16 cellular contexts compared by ENCODE assay signal in genomic region chr5:38576442-38576841, GRCh38. TPM values are rescaled to one million over a fixed set of nuclear protein-coding genes. Genes with fewer than 3 reads are reported as not detected.
DNase-seq lines count a peak whose midpoint lies in the region; ATAC-seq, FAIRE-seq and TF ChIP-seq lines count a peak whose summit lies in the region.
"Had no signal": no experiment of that assay in that cellular context is flagged by ENCODE, and none has a peak within 500 bp of the region (broad histone marks: within the 10 kb centered on the region; RNA-seq: fewer than 3 reads in every experiment).

No MANE protein-coding gene starts in this region.

- peak overlapping the region; percentile 24 for H3K27ac ChIP-seq in cardiac muscle cell
- no peak overlapping the region for H3K27ac ChIP-seq in upper lobe of right lung

- DNase-seq in NCI-H1436 (lab: John Stamatoyannopoulos, UW) = peak; percentile 31
- DNase-seq in NCI-H1436 treated with DMSO at 0.1 percent for 48 hours (lab: John Stamatoyannopoulos, UW) = no peak
- peak; percentile 14 for DNase-seq in NCI-H345 treated with DMSO at 0.1 percent for 48 hours (lab: John Stamatoyannopoulos, UW; ENCODE audit: unreplicated experiment)
- DNase-seq in cardiac muscle cell (ENCODE audit: low read depth in 1 of 2, low spot score in 1 of 2) = peak in 1 of 2 donors; percentile 46
- no peak for DNase-seq in upper lobe of right lung
- DNase-seq in RCC 7860 (ENCODE audit: low spot score) = no peak
- no peak for DNase-seq in NOMO-1 treated with dmso at 0.1 percent for 144 hours (lab: John Stamatoyannopoulos, UW; ENCODE audit: unreplicated experiment)
- DNase-seq: activated CD4-positive, alpha-beta memory T cell treated with anti-CD3 and anti-CD28 coated beads, Interleukin-2, amount 10 ng/mL, durations not matched to agents 7 days and 5 days; CD4-positive, CD25-positive, alpha-beta regulatory T cell; cortex of kidney; NCI-H146; posterior cingulate gyrus; substantia nigra had no signal

- H3K9me3 ChIP-seq in cardiac muscle cell (ENCODE audit: low read depth) (no peaks in the 10 kb centered on the region), upper lobe of right lung (no peaks in the 10 kb centered on the region)

- no peak for FAIRE-seq in RCC 7860 (lab: Jason Lieb, UNC)
- FAIRE-seq: A204.1, GM12892 had no signal

- H3K4me1 ChIP-seq in cardiac muscle cell (ENCODE audit: low read depth) = peaks cover 16% of the 10 kb centered on the region
- H3K4me1 ChIP-seq in upper lobe of right lung = no peaks in the 10 kb centered on the region

- ATAC-seq in upper lobe of right lung = peak; percentile 61
- ATAC-seq in GM18520 (IDR thresholded peaks at IDR 0.05; ENCODE audit: unreplicated experiment) = no peak

- TF ChIP-seq CTCF in cardiac muscle cell (IDR thresholded peaks at IDR 0.05; ENCODE audit: low read depth, low read length) (no peak), upper lobe of right lung (IDR thresholded peaks at IDR 0.05) (no peak)

- no peaks in the 10 kb centered on the region for H3K36me3 ChIP-seq in cardiac muscle cell
- H3K36me3 ChIP-seq in upper lobe of right lung = no peaks in the 10 kb centered on the region

- H3K27me3 ChIP-seq in cardiac muscle cell (no peaks in the 10 kb centered on the region), upper lobe of right lung (no peaks in the 10 kb centered on the region)

- H3K4me3 ChIP-seq in cardiac muscle cell (no peak overlapping the region), upper lobe of right lung (no peak overlapping the region)

- intact Hi-C loops in upper lobe of right lung (cut with DNase I) = no loop called here

RNA-seq across cellular contexts. Expression of gene LIFR, which starts 20.0 kb away (rescaled TPM):
- 21.4 and 35.6 TPM in 2 replicates for total RNA-seq in cardiac muscle cell
- 20.7 and 29.1 TPM in 2 replicates for polyA plus RNA-seq in cardiac muscle cell
- total RNA-seq in upper lobe of right lung = 151 TPM
- total RNA-seq: CD4-positive, CD25-positive, alpha-beta regulatory T cell had no signal
- polyA plus RNA-seq: CD4-positive, CD25-positive, alpha-beta regulatory T cell had no signal

Comparison
In these comparisons a context has a peak if more than half of its experiments do, and no peak if none do; other contexts are left out.
1. DNase-seq: peak in NCI-H1436 (single experiment) and NCI-H345 treated with DMSO at 0.1 percent for 48 hours (single experiment); none in NCI-H1436 treated with DMSO at 0.1 percent for 48 hours (single experiment), upper lobe of right lung (single experiment), RCC 7860 (single experiment) and NOMO-1 treated with dmso at 0.1 percent for 144 hours (single experiment).